ENCODE assay signal across 3 cellular contexts in the genomic region with DNA sequence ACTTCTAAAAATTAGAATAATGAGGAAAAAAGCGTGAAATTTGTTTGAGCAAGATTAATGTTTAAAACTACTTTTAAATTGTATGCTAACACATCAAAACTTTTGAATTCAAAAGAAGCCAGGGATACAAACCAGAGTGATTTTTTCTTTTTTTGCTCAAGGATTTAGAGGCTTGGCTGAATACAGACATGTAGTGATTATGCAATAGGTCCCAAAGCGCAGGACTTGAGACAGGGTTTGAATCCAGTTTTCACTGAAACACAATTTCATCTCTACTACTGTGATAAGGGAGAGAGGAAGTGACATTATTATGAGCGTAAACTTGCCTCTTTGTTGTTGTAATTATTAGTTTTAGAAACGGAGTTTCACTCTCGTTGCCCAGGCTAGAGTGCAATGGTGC.
TF ChIP-seq lines count a peak whose summit lies in the region.

No MANE protein-coding gene starts in this region.

TF ChIP-seq in HCT116, 20 proteins besides CTCF, POLR2A, EP300 and RAD21:
- peak; percentile 13; the same call in 1 of the 2 replicates for TF ChIP-seq CEBPB (IDR thresholded peaks at IDR 0.05; ENCODE audit: low read depth)
- TF ChIP-seq, protein P1, sequence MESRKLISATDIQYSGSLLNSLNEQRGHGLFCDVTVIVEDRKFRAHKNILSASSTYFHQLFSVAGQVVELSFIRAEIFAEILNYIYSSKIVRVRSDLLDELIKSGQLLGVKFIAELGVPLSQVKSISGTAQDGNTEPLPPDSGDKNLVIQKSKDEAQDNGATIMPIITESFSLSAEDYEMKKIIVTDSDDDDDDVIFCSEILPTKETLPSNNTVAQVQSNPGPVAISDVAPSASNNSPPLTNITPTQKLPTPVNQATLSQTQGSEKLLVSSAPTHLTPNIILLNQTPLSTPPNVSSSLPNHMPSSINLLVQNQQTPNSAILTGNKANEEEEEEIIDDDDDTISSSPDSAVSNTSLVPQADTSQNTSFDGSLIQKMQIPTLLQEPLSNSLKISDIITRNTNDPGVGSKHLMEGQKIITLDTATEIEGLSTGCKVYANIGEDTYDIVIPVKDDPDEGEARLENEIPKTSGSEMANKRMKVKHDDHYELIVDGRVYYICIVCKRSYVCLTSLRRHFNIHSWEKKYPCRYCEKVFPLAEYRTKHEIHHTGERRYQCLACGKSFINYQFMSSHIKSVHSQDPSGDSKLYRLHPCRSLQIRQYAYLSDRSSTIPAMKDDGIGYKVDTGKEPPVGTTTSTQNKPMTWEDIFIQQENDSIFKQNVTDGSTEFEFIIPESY (IDR thresholded peaks at IDR 0.05; ENCODE audit: extremely low read depth, insufficient replicate concordance, low read length): no peak

TF ChIP-seq in IMR-90, 13 proteins besides CTCF, POLR2A, EP300 and RAD21:
- TF ChIP-seq CEBPB (IDR thresholded peaks at IDR 0.05; ENCODE audit: low read depth, low read length) (peak; percentile 91), BHLHE40 (IDR thresholded peaks at IDR 0.05; ENCODE audit: low read depth, low read length) (no peak)
TF ChIP-seq in IMR-90: peak in this region for 1.

TF ChIP-seq in H1, 55 proteins besides CTCF, POLR2A, EP300 and RAD21:
- TF ChIP-seq SIN3A (conservative IDR thresholded peaks at IDR 0.05 in 1 of 2, IDR thresholded peaks at IDR 0.05 in 1 of 2; ENCODE audit: low read depth in 1 of 2, low read length in 2 of 2): no peak
- peak; percentile 93 for TF ChIP-seq CEBPB (IDR thresholded peaks at IDR 0.05; ENCODE audit: low read depth, low read length)
TF ChIP-seq in H1: peak in this region for 1.
